In the genomic region with DNA sequence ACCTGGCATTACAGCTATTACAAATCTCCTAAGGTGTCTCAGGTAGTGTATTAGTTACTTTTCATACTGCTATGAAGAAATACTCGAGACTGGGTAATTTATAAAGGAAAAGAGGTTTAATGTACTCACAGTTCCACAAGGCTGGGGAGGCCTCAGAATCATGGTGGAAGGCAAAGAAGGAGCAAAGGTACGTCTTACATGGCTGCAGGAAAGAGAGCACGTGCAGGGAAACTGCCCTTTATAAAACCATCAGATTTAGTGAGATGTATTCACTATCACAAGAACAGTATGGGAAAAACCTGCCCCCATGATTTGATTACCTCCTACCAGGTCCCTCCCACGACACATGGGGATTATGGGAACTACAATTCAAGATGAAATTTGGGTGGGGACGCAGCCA, we compare ENCODE assay signal across 8 cellular contexts. TPM values are rescaled to one million over a fixed set of nuclear protein-coding genes. Genes with fewer than 3 reads are reported as not detected.
"Had no signal": no experiment of that assay in that cellular context is flagged by ENCODE, and none has a peak within 500 bp of the region (broad histone marks: within the 10 kb centered on the region; RNA-seq: fewer than 3 reads in every experiment).

No MANE protein-coding gene starts in this region.

RNA-seq across cellular contexts. Expression of a gene that starts 7.0 kb away (rescaled TPM):
- total RNA-seq: Right ventricle myocardium inferior, Right ventricle myocardium superior, RPMI7951, SJCRH30, SJSA1, SK-MEL-5 had no signal
- polyA plus RNA-seq: SK-N-SH had no signal

RNA-seq across cellular contexts. Expression of a gene that starts 21.1 kb away (rescaled TPM):
- total RNA-seq: RPMI7951 had no signal

RNA-seq across cellular contexts. Expression of a gene that starts 34.1 kb away (rescaled TPM):
- total RNA-seq: PC-3, RPMI7951, SJCRH30, SJSA1, SK-MEL-5 had no signal
